10 cellular contexts compared by ENCODE assay signal in the genomic region with DNA sequence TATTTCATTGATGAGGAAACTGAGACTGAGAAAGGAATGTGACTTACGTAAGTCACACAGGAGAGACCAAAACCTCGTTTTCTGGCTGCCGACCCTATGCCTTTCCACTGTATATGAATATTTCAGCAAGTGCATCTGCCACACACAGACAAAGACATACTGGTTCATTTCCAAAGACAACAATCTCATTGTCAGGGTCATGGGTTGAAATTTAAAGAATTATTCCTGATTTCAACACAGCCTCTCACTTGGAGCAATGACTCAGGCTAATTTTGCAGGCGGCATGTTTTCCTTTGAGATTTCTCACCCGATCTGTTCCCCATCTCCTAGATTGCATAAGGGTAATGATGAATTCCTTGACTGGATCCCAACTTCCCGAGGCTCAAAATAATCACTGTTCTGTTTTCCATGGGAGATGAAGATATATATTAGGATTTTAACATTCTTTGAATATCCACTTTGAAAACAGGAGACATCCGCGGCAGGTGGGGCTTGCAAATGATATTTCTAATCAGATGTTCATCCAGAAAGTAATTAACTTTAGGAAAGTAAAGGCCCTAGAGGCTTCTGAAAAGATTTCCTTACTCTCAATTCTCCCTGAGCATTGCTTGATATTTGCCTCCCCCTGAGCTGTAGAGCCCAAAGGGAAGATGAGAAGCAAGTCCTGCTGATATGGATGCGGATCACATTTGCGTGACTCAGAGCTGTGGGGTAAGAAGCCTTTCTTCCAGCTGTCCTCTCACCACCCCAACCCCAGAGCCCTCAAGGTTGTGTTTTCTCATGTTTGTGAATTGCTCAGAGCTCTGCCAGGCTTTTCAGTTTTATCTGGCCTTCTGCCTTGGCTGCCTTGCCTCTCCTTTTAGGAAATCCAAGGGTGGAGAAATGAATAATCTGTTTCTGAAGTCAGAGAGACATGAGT.
DNase-seq lines count a peak whose midpoint lies in the region; ATAC-seq and TF ChIP-seq lines count a peak whose summit lies in the region.
"Had no signal": no experiment of that assay in that cellular context is flagged by ENCODE, and none has a peak within 500 bp of the region (broad histone marks: within the 10 kb centered on the region; RNA-seq: fewer than 3 reads in every experiment).

No MANE protein-coding gene starts in this region.

- no peak for TF ChIP-seq POLR2A in ovary (IDR thresholded peaks at IDR 0.05)

- DNase-seq in Caki2 (ENCODE audit: low read depth) (peak; percentile 83), SK-MEL-5 (ENCODE audit: low read depth, low spot score) (peak; percentile 20), fibroblast of the aortic adventitia (ENCODE audit: low read depth) (peak; percentile 99), ovary (peak in 4 of 5 donors; percentile 12 to 35 (median 24)), activated T-cell treated with anti-CD3 and anti-CD28 coated beads for 4 hours (no peak), NAMALWA (ENCODE audit: low spot score) (no peak)
- DNase-seq: COR-L47, NCI-H1048 had no signal

- H3K27ac ChIP-seq in ovary: no peak overlapping the region

- TF ChIP-seq CTCF in fibroblast of the aortic adventitia (IDR thresholded peaks at IDR 0.05; ENCODE audit: insufficient read depth, low read length): no peak
- no peak for TF ChIP-seq CTCF in ovary (IDR thresholded peaks at IDR 0.05)

- TF ChIP-seq EP300 in ovary (IDR thresholded peaks at IDR 0.05): no peak

- no peaks in the 10 kb centered on the region for H3K36me3 ChIP-seq in ovary

- H3K4me3 ChIP-seq in fibroblast of the aortic adventitia (ENCODE audit: low read depth, low read length): peak overlapping the region; percentile 7
- no peak overlapping the region for H3K4me3 ChIP-seq in ovary

- 65 to 71% (median 68%) methylated on average over 10 of the region's 10 CpGs for WGBS in ovary, 3 donors

- in situ Hi-C loops in Caki2 (cut with HindIII; ENCODE audit: low pct_unique_long_range_greater_than_20kb, low sequenced_read_pairs) (no loop called here), SK-MEL-5 (cut with HindIII; ENCODE audit: low pct_unique_long_range_greater_than_20kb, low sequenced_read_pairs) (no loop called here)

- H3K27me3 ChIP-seq in ovary: no peaks in the 10 kb centered on the region

- intact Hi-C loops in ovary (cut with DNase I): no loop called here

- no peaks in the 10 kb centered on the region for H3K4me1 ChIP-seq in ovary (ENCODE audit: insufficient read depth)

- ATAC-seq in HG03520 (IDR thresholded peaks at IDR 0.05; ENCODE audit: unreplicated experiment) (no peak), GM18907 (IDR thresholded peaks at IDR 0.05; ENCODE audit: unreplicated experiment) (no peak)

- H3K9me3 ChIP-seq in ovary: no peaks in the 10 kb centered on the region

Comparison
In these comparisons a context has a peak if more than half of its experiments do, and no peak if none do; other contexts are left out.
1. DNase-seq: peak in Caki2 (single experiment), SK-MEL-5 (single experiment), fibroblast of the aortic adventitia (single experiment) and ovary (4 of 5); none in activated T-cell treated with anti-CD3 and anti-CD28 coated beads for 4 hours (single experiment) and NAMALWA (single experiment).